ENCODE assay signal across 8 cellular contexts in the genomic region with DNA sequence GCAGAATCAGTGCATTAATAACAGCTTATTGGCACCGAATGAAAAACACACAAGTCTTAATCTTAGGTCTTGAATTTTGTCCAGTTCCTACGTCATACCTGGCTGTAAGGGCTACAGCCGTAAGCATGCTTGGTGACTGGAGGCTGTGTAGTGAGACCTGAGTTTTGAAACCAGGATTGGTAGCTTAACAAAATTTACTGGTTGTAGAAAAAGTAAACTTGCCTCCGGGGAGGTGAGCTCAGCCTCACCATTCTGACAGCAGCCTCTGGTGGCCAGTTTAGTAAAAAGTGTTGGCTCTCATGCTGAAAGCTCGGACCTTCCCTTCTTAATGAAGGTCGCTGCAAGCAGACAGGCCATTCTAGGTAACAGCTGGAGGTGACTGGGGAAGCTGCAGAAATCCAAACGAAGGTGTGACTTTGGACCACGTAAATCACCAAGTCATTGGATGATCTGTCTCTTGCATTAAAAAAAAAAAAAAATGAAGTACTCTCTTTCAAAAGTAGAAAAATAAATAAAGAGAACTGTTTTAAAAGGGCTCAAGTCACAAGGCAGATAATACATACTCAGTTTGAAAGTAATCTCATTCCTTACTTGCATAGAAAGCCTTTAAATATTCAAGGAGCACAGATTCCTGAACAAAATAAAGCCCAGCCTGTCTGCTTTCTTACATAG. TPM values are rescaled to one million over a fixed set of nuclear protein-coding genes. Genes with fewer than 3 reads are reported as not detected.
DNase-seq lines count a peak whose midpoint lies in the region; ATAC-seq and TF ChIP-seq lines count a peak whose summit lies in the region.

No MANE protein-coding gene starts in this region.

- in situ Hi-C loops in GM13977 (cut with MboI; ENCODE audit: low pct_unique_long_range_greater_than_20kb, low sequenced_read_pairs, unreplicated experiment), result no loop called here

- no peaks in the 10 kb centered on the region for H3K36me3 Mint-ChIP-seq in progenitor cell of endocrine pancreas (ENCODE audit: insufficient read depth)
- H3K36me3 Mint-ChIP-seq in natural killer cell treated with Interleukin-12 subunit alpha and Interleukin-12 subunit beta and Interleukin-15 and Interleukin-18, amount 100 ng/mL, for 72 hours, result no peaks in the 10 kb centered on the region
- H3K36me3 Mint-ChIP-seq in activated naive CD4-positive, alpha-beta T cell treated with anti-CD3 and anti-CD28 coated beads, Interleukin-2, amount 50 U/mL, for 72 hours, result no peaks in the 10 kb centered on the region

- peak overlapping the region; percentile 13 for H3K27ac ChIP-seq in SJSA1

- ATAC-seq in natural killer cell treated with Interleukin-12 subunit alpha and Interleukin-12 subunit beta and Interleukin-15 and Interleukin-18, amount 100 ng/mL, for 72 hours, result no peak
- ATAC-seq in activated naive CD4-positive, alpha-beta T cell treated with anti-CD3 and anti-CD28 coated beads, Interleukin-2, amount 50 U/mL, for 72 hours, result no peak

- peak overlapping the region; percentile 45 for H3K27ac Mint-ChIP-seq in progenitor cell of endocrine pancreas
- no peak overlapping the region for H3K27ac Mint-ChIP-seq in natural killer cell treated with Interleukin-12 subunit alpha and Interleukin-12 subunit beta and Interleukin-15 and Interleukin-18, amount 100 ng/mL, for 72 hours
- no peak overlapping the region for H3K27ac Mint-ChIP-seq in activated naive CD4-positive, alpha-beta T cell treated with anti-CD3 and anti-CD28 coated beads, Interleukin-2, amount 50 U/mL, for 72 hours

- no peak for DNase-seq in GM13977 (ENCODE audit: low spot score)
- DNase-seq in SJSA1 (ENCODE audit: low read depth in 1 of 2, low spot score in 2 of 2), result peak; percentile 60 to 67
- peak; percentile 36 to 65 for DNase-seq in foreskin fibroblast
- DNase-seq in progenitor cell of endocrine pancreas (ENCODE audit: low spot score, unreplicated experiment), result no peak
- no peak for DNase-seq in natural killer cell treated with Interleukin-12 subunit alpha and Interleukin-12 subunit beta and Interleukin-15 and Interleukin-18, amount 100 ng/mL, for 72 hours (ENCODE audit: low spot score)
- DNase-seq in NCI-H2029 treated with DMSO at 0.1 percent for 48 hours (lab: John Stamatoyannopoulos, UW), result no peak
- no peak for DNase-seq in cortex of kidney (lab: John Stamatoyannopoulos, UW)
- DNase-seq in activated naive CD4-positive, alpha-beta T cell treated with anti-CD3 and anti-CD28 coated beads, Interleukin-2, amount 50 U/mL, for 72 hours (ENCODE audit: low spot score in 2 of 2), result no peak

- peaks cover 38% of the 10 kb centered on the region for H3K4me1 Mint-ChIP-seq in progenitor cell of endocrine pancreas (ENCODE audit: low read depth)
- peaks cover 15 to 19% of the 10 kb centered on the region in 2 donors for H3K4me1 Mint-ChIP-seq in natural killer cell treated with Interleukin-12 subunit alpha and Interleukin-12 subunit beta and Interleukin-15 and Interleukin-18, amount 100 ng/mL, for 72 hours (ENCODE audit: low read depth in 2 of 2)

- no peaks in the 10 kb centered on the region for H3K27me3 ChIP-seq in SJSA1 (replicated peaks)

- H3K4me3 Mint-ChIP-seq in progenitor cell of endocrine pancreas (ENCODE audit: low read depth), result no peak overlapping the region
- H3K4me3 Mint-ChIP-seq in natural killer cell treated with Interleukin-12 subunit alpha and Interleukin-12 subunit beta and Interleukin-15 and Interleukin-18, amount 100 ng/mL, for 72 hours, result no peak overlapping the region

- peaks cover 3% of the 10 kb centered on the region; the same call in 1 of the 2 replicates for H3K36me3 ChIP-seq in SJSA1

- H3K9me3 Mint-ChIP-seq in progenitor cell of endocrine pancreas (ENCODE audit: low read depth), result no peaks in the 10 kb centered on the region
- H3K9me3 Mint-ChIP-seq in natural killer cell treated with Interleukin-12 subunit alpha and Interleukin-12 subunit beta and Interleukin-15 and Interleukin-18, amount 100 ng/mL, for 72 hours, result no peaks in the 10 kb centered on the region
- H3K9me3 Mint-ChIP-seq in activated naive CD4-positive, alpha-beta T cell treated with anti-CD3 and anti-CD28 coated beads, Interleukin-2, amount 50 U/mL, for 72 hours, result no peaks in the 10 kb centered on the region

- peaks cover 29% of the 10 kb centered on the region for H3K4me1 ChIP-seq in SJSA1 (replicated peaks)

- H3K4me3 ChIP-seq in SJSA1, result no peak overlapping the region
- H3K4me3 ChIP-seq in foreskin fibroblast (ENCODE audit: low read depth in 1 of 2, low read length in 2 of 2), result no peak overlapping the region

- no peaks in the 10 kb centered on the region for H3K9me3 ChIP-seq in SJSA1 (replicated peaks)

- TF ChIP-seq CTCF in GM13977 (IDR thresholded peaks at IDR 0.05; ENCODE audit: extremely low read depth, insufficient read depth, missing control alignments), result peak; percentile 30
- TF ChIP-seq CTCF in foreskin fibroblast (IDR thresholded peaks at IDR 0.05; ENCODE audit: low read depth, low read length), result peak; percentile 65
- peak; percentile 54 for TF ChIP-seq CTCF in progenitor cell of endocrine pancreas (IDR thresholded peaks at IDR 0.05; ENCODE audit: unreplicated experiment)

- H3K27me3 Mint-ChIP-seq in progenitor cell of endocrine pancreas, result no peaks in the 10 kb centered on the region
- H3K27me3 Mint-ChIP-seq in natural killer cell treated with Interleukin-12 subunit alpha and Interleukin-12 subunit beta and Interleukin-15 and Interleukin-18, amount 100 ng/mL, for 72 hours, result no peaks in the 10 kb centered on the region

RNA-seq across cellular contexts. Expression of a gene that starts 48.8 kb away (rescaled TPM):
- total RNA-seq in SJSA1 (2014; rRNA removed; shearing (Covaris generic)), result 12.7 and 20.9 TPM in 2 replicates
- total RNA-seq in progenitor cell of endocrine pancreas, result 32.3 and 34.3 TPM in 2 replicates
- 10 to 100 TPM; 16.1 to 30.7 TPM for total RNA-seq in natural killer cell treated with Interleukin-12 subunit alpha and Interleukin-12 subunit beta and Interleukin-15 and Interleukin-18, amount 100 ng/mL, for 72 hours
- 10 to 100 TPM; 11.1 to 13.0 TPM for total RNA-seq in activated naive CD4-positive, alpha-beta T cell treated with anti-CD3 and anti-CD28 coated beads, Interleukin-2, amount 50 U/mL, for 72 hours

Comparison
In these comparisons a context has a peak if more than half of its experiments do, and no peak if none do; other contexts are left out.
1. DNase-seq: peak in SJSA1 (2 of 2) and foreskin fibroblast (2 of 2); none in GM13977 (single experiment), progenitor cell of endocrine pancreas (single experiment), natural killer cell treated with Interleukin-12 subunit alpha and Interleukin-12 subunit beta and Interleukin-15 and Interleukin-18, amount 100 ng/mL, for 72 hours (single experiment), NCI-H2029 treated with DMSO at 0.1 percent for 48 hours (single experiment), cortex of kidney (single experiment) and activated naive CD4-positive, alpha-beta T cell treated with anti-CD3 and anti-CD28 coated beads, Interleukin-2, amount 50 U/mL, for 72 hours (0 of 2).
2. Peak in every context shown above with its lines, with median percentiles within 50 percentile points of each other: CTCF ChIP-seq.